Comparison of ENCODE assay signal across 9 cellular contexts in the genomic region with DNA sequence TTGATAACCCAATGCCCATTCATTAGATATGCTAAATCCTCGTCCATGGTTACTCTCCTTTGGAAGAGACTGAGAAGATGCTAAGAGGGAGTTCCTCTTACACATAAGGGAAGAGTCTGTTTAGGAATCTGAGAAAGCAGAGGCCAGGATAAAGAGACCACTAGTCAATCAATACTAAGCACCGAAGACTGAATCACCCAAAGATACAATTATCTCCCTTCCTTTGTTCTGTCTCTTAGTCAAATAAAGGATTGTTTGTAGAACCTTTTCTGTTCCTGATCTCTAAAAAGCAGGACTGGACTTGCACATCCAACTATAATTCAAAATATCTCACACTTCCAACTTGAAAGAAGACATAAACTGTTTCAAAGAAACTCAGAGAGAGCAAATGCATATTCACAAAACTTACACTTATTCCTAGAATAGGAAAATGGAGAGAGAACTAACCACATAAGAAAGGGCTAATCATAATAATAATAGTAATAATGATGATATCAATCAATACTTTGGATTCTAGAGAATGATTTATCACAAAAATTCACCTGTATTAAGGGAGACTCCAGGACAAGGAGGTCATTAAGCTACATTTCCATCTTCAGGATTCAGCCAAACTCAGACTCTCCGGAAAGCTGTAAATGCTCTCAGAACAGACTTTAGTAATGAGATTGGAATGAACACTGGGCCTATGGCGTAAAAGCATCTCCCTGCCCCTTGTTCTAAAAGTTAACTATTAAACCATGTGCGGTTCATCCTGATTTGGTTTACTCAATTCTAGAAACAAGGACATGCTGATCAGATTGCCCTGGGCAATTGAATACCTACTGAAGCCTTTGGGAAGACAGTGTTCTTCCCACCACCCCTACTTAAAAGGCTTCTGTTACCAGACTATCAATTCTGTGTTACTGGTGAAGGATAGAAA.
A peak's percentile ranks its signal among the peaks of the same experiment; 100 is the strongest.
DNase-seq lines count a peak whose midpoint lies in the region; ATAC-seq and TF ChIP-seq lines count a peak whose summit lies in the region.
"Had no signal": no experiment of that assay in that cellular context is flagged by ENCODE, and none has a peak within 500 bp of the region (broad histone marks: within the 10 kb centered on the region; RNA-seq: fewer than 3 reads in every experiment).

No MANE protein-coding gene starts in this region.

- peak overlapping the region; percentile 79 for H3K27ac Mint-ChIP-seq in Calu3 (ENCODE audit: unreplicated experiment)
- H3K27ac Mint-ChIP-seq in progenitor cell of endocrine pancreas = peak overlapping the region; percentile 89
- H3K27ac Mint-ChIP-seq in T-cell = no peak overlapping the region

- BruUV-seq in Calu3 (replicated peaks; lab: Mats Ljungman, UMichigan) = TSS peak; percentile 77

- H3K4me1 Mint-ChIP-seq in Calu3 (ENCODE audit: low read depth, unreplicated experiment) (peaks cover 37% of the 10 kb centered on the region), progenitor cell of endocrine pancreas (ENCODE audit: low read depth) (peaks cover 14% of the 10 kb centered on the region), T-cell (peaks cover 23 to 47% (median 30%) of the 10 kb centered on the region in 3 donors)

- CTCF ChIA-PET in Calu3 (lab: Charles Lee) = interaction anchor here (1.0 to 1.4 kb wide), 2 partner anchors 13 to 18 kb away, joined by 3 to 4 read pairs; no protein-coding TSS in a partner anchor
- CTCF ChIA-PET in T-cell (lab: Charles Lee) = no interaction called here

- POLR2A ChIA-PET in T-cell (lab: Charles Lee) = no interaction called here

- TF ChIP-seq CTCF in Calu3 (IDR thresholded peaks at IDR 0.05; ENCODE audit: unreplicated experiment) (no peak), progenitor cell of endocrine pancreas (IDR thresholded peaks at IDR 0.05; ENCODE audit: unreplicated experiment) (no peak)

- H3K4me3 Mint-ChIP-seq in Calu3 (ENCODE audit: low read depth, unreplicated experiment) (peak overlapping the region; percentile 62), progenitor cell of endocrine pancreas (ENCODE audit: low read depth) (peak overlapping the region; percentile 44), T-cell (no peak overlapping the region)

- H3K27me3 Mint-ChIP-seq in Calu3 (ENCODE audit: unreplicated experiment) (no peaks in the 10 kb centered on the region), progenitor cell of endocrine pancreas (no peaks in the 10 kb centered on the region), T-cell (no peaks in the 10 kb centered on the region)

- H3K9me3 Mint-ChIP-seq in Calu3 (ENCODE audit: low read depth, unreplicated experiment) = no peaks in the 10 kb centered on the region
- no peaks in the 10 kb centered on the region for H3K9me3 Mint-ChIP-seq in progenitor cell of endocrine pancreas (ENCODE audit: low read depth)
- no peaks in the 10 kb centered on the region for H3K9me3 Mint-ChIP-seq in T-cell

- H3K36me3 Mint-ChIP-seq in Calu3 (ENCODE audit: insufficient read depth, unreplicated experiment) (no peaks in the 10 kb centered on the region), progenitor cell of endocrine pancreas (ENCODE audit: insufficient read depth) (no peaks in the 10 kb centered on the region), T-cell (peaks cover 32% of the 10 kb centered on the region)

- DNase-seq in Calu3 = peak; percentile 42
- peak; percentile 1 for DNase-seq in NCI-H748 treated with DMSO at 0.1 percent for 48 hours (lab: John Stamatoyannopoulos, UW)
- peak; percentile 46 for DNase-seq in fibroblast of the conjunctiva (ENCODE audit: low read depth)
- DNase-seq in progenitor cell of endocrine pancreas (ENCODE audit: low spot score, unreplicated experiment) = no peak
- no peak for DNase-seq in T-cell
- no peak for DNase-seq in COLO668 (lab: John Stamatoyannopoulos, UW; ENCODE audit: unreplicated experiment)
- DNase-seq: activated CD4-positive, alpha-beta T cell treated with anti-CD3 and anti-CD28 coated beads for 48 hours had no signal

- intact Hi-C loops in Calu3 (cut with micrococcal nuclease; ENCODE audit: unreplicated experiment) = no loop called here

- ATAC-seq in HG03342 (IDR thresholded peaks at IDR 0.05; ENCODE audit: unreplicated experiment) (no peak), T-cell (replicated peaks in 1 of 4) (no peak), GM21723 (IDR thresholded peaks at IDR 0.05; ENCODE audit: unreplicated experiment) (no peak)

Comparison
In these comparisons a context has a peak if more than half of its experiments do, and no peak if none do; other contexts are left out.
1. DNase-seq: peak in Calu3 (single experiment), NCI-H748 treated with DMSO at 0.1 percent for 48 hours (single experiment) and fibroblast of the conjunctiva (single experiment); none in progenitor cell of endocrine pancreas (single experiment), T-cell (0 of 34) and COLO668 (single experiment).
2. H3K27ac Mint-ChIP-seq: peak in Calu3 (single experiment) and progenitor cell of endocrine pancreas (single experiment); none in T-cell (0 of 2).
3. H3K4me3 Mint-ChIP-seq: peak in Calu3 (single experiment) and progenitor cell of endocrine pancreas (single experiment); none in T-cell (0 of 3).